In genomic region chr2:112880081-112880531, GRCh38 we compare ENCODE assay signal across 13 cellular contexts. TPM values are rescaled to one million over a fixed set of nuclear protein-coding genes. Genes with fewer than 3 reads are reported as not detected.
DNase-seq lines count a peak whose midpoint lies in the region; ATAC-seq and TF ChIP-seq lines count a peak whose summit lies in the region.
"Had no signal": no experiment of that assay in that cellular context is flagged by ENCODE, and none has a peak within 500 bp of the region (broad histone marks: within the 10 kb centered on the region; RNA-seq: fewer than 3 reads in every experiment).

No MANE protein-coding gene starts in this region.

- H3K36me3 Mint-ChIP-seq in activated CD4-positive, alpha-beta T cell treated with anti-CD3 and anti-CD28 coated beads, Interleukin-2, amount 10 ng/mL, durations not matched to agents 24 days and 14 days (ENCODE audit: low read depth), result no peaks in the 10 kb centered on the region

- intact Hi-C loops in activated CD4-positive, alpha-beta T cell treated with anti-CD3 and anti-CD28 coated beads, Interleukin-2, amount 10 ng/mL, durations not matched to agents 24 days and 14 days (cut with micrococcal nuclease), result loop anchor here (1.0 kb wide), 1 partner anchor 59 kb away; no protein-coding TSS in a partner anchor

- ATAC-seq in stimulated activated naive CD8-positive, alpha-beta T cell treated with anti-CD3 and anti-CD28 coated beads, Interleukin-15, Interleukin-2, amounts not matched to agents 100 U/mL and 50 U/mL, for 24 hours, result peak; percentile 55

- TF ChIP-seq CTCF in GM10248 (IDR thresholded peaks at IDR 0.05; ENCODE audit: control extremely low read depth, extremely low read depth, low read depth, missing control alignments), result no peak

- peak; percentile 55 for DNase-seq in activated CD4-positive, alpha-beta T cell treated with anti-CD3 and anti-CD28 coated beads, Interleukin-2, amount 10 ng/mL, durations not matched to agents 24 days and 14 days
- no peak for DNase-seq in activated CD4-positive, alpha-beta T cell treated with anti-CD3 and anti-CD28 coated beads for 4 hours
- DNase-seq in NCI-H226 (peak; percentile 78), NCI-H1048 (lab: John Stamatoyannopoulos, UW) (no peak), GM10248 (ENCODE audit: extremely low spot score) (no peak)
- DNase-seq in stimulated activated naive CD8-positive, alpha-beta T cell treated with anti-CD3 and anti-CD28 coated beads, Interleukin-15, Interleukin-2, amounts not matched to agents 100 U/mL and 50 U/mL, for 24 hours, result no peak
- no peak for DNase-seq in stimulated activated naive CD4-positive, alpha-beta T cell treated with Interleukin-2 at 50 U/mL for 16 hours (lab: John Stamatoyannopoulos, UW)
- DNase-seq: AML-193, NCI-H1694 treated with DMSO at 0.1 percent for 48 hours, Right ventricle myocardium superior, uterus had no signal

- peak overlapping the region; percentile 80 for H3K27ac Mint-ChIP-seq in activated CD4-positive, alpha-beta T cell treated with anti-CD3 and anti-CD28 coated beads, Interleukin-2, amount 10 ng/mL, durations not matched to agents 24 days and 14 days

- H3K27ac ChIP-seq in cingulate gyrus (ENCODE audit: low read depth, low read length), result peak overlapping the region; percentile 55
- H3K27ac ChIP-seq: neutrophil, uterus had no signal

- peak overlapping the region; percentile 9 for H3K4me3 Mint-ChIP-seq in activated CD4-positive, alpha-beta T cell treated with anti-CD3 and anti-CD28 coated beads, Interleukin-2, amount 10 ng/mL, durations not matched to agents 24 days and 14 days

- H3K9me3 Mint-ChIP-seq in activated CD4-positive, alpha-beta T cell treated with anti-CD3 and anti-CD28 coated beads, Interleukin-2, amount 10 ng/mL, durations not matched to agents 24 days and 14 days, result no peaks in the 10 kb centered on the region

- H3K27me3 Mint-ChIP-seq in activated CD4-positive, alpha-beta T cell treated with anti-CD3 and anti-CD28 coated beads, Interleukin-2, amount 10 ng/mL, durations not matched to agents 24 days and 14 days, result no peaks in the 10 kb centered on the region

- CTCF ChIA-PET in GM10248 (lab: Yijun Ruan, JAX), result interaction anchor here (0.6 to 12.1 kb wide), 9 partner anchors 14 to 154 kb away, joined by 3 to 275 read pairs (median 4); no protein-coding TSS in a partner anchor

- POLR2A ChIA-PET in GM10248 (lab: Yijun Ruan, JAX), result no interaction called here

- peaks cover 24% of the 10 kb centered on the region for H3K4me1 Mint-ChIP-seq in activated CD4-positive, alpha-beta T cell treated with anti-CD3 and anti-CD28 coated beads, Interleukin-2, amount 10 ng/mL, durations not matched to agents 24 days and 14 days

RNA-seq across cellular contexts. Expression of gene IL37, which starts 30.9 kb away (rescaled TPM):
- total RNA-seq in activated CD4-positive, alpha-beta T cell treated with anti-CD3 and anti-CD28 coated beads, Interleukin-2, amount 10 ng/mL, durations not matched to agents 24 days and 14 days, result not detected in 2 replicates
- total RNA-seq: Right ventricle myocardium superior, uterus had no signal

RNA-seq across cellular contexts. Expression of gene IL1B, which starts 43.5 kb away (rescaled TPM):
- total RNA-seq in activated CD4-positive, alpha-beta T cell treated with anti-CD3 and anti-CD28 coated beads, Interleukin-2, amount 10 ng/mL, durations not matched to agents 24 days and 14 days, result 0.33 and 0.92 TPM in 2 replicates

Comparison
In these comparisons a context has a peak if more than half of its experiments do, and no peak if none do; other contexts are left out.
1. DNase-seq: peak in activated CD4-positive, alpha-beta T cell treated with anti-CD3 and anti-CD28 coated beads, Interleukin-2, amount 10 ng/mL, durations not matched to agents 24 days and 14 days (single experiment) and NCI-H226 (single experiment); none in activated CD4-positive, alpha-beta T cell treated with anti-CD3 and anti-CD28 coated beads for 4 hours (0 of 2), stimulated activated naive CD8-positive, alpha-beta T cell treated with anti-CD3 and anti-CD28 coated beads, Interleukin-15, Interleukin-2, amounts not matched to agents 100 U/mL and 50 U/mL, for 24 hours (single experiment), stimulated activated naive CD4-positive, alpha-beta T cell treated with Interleukin-2 at 50 U/mL for 16 hours (single experiment), NCI-H1048 (single experiment) and GM10248 (single experiment).